ENCODE assay signal across 9 cellular contexts in genomic region chr10:100670828-100671479, GRCh38.
DNase-seq lines count a peak whose midpoint lies in the region; ATAC-seq, FAIRE-seq and TF ChIP-seq lines count a peak whose summit lies in the region.
"Had no signal": no experiment of that assay in that cellular context is flagged by ENCODE, and none has a peak within 500 bp of the region (broad histone marks: within the 10 kb centered on the region; RNA-seq: fewer than 3 reads in every experiment).

No MANE protein-coding gene starts in this region.

- no peaks in the 10 kb centered on the region for H3K9me3 Mint-ChIP-seq in MCF 10A (ENCODE audit: unreplicated experiment)
- no peaks in the 10 kb centered on the region for H3K9me3 Mint-ChIP-seq in stimulated activated naive CD8-positive, alpha-beta T cell treated with anti-CD3 and anti-CD28 coated beads, Interleukin-15, amount 100 ng/mL, for 72 hours

- CTCF ChIA-PET in MCF 10A (lab: Yijun Ruan, JAX), result interaction anchor here (0.6 to 1.8 kb wide), 12 partner anchors 12 to 439 kb away, joined by 3 to 6 read pairs (median 4); partner anchors contain the start of gene NDUFB8

- DNase-seq in MCF 10A (ENCODE audit: unreplicated experiment) (peak; percentile 16), breast epithelium (ENCODE audit: low spot score in 2 of 2) (no peak), brain microvascular endothelial cell (no peak), lung (ENCODE audit: low spot score) (no peak), NCI-H2171 (lab: John Stamatoyannopoulos, UW) (no peak), RCC 7860 (ENCODE audit: low spot score) (no peak)
- peak; percentile 64 to 71 for DNase-seq in stimulated activated naive CD8-positive, alpha-beta T cell treated with anti-CD3 and anti-CD28 coated beads, Interleukin-15, amount 100 ng/mL, for 72 hours

- H3K9me3 ChIP-seq in breast epithelium, result no peaks in the 10 kb centered on the region
- peaks cover 0 to 4% of the 10 kb centered on the region in 2 donors for H3K9me3 ChIP-seq in lung (ENCODE audit: control insufficient read depth in 2 of 2, insufficient read depth in 1 of 2, low read length in 1 of 2)

- H3K4me1 Mint-ChIP-seq in MCF 10A (ENCODE audit: insufficient read depth, unreplicated experiment), result no peaks in the 10 kb centered on the region
- H3K4me1 Mint-ChIP-seq in stimulated activated naive CD8-positive, alpha-beta T cell treated with anti-CD3 and anti-CD28 coated beads, Interleukin-15, amount 100 ng/mL, for 72 hours, result peaks cover 17% of the 10 kb centered on the region

- no peak overlapping the region for H3K4me3 Mint-ChIP-seq in MCF 10A (ENCODE audit: unreplicated experiment)
- peak overlapping the region in 1 of 2 donors; percentile 29 for H3K4me3 Mint-ChIP-seq in stimulated activated naive CD8-positive, alpha-beta T cell treated with anti-CD3 and anti-CD28 coated beads, Interleukin-15, amount 100 ng/mL, for 72 hours

- H3K4me3 ChIP-seq in breast epithelium, result no peak overlapping the region
- H3K4me3 ChIP-seq in brain microvascular endothelial cell (ENCODE audit: low read depth, low read length), result no peak overlapping the region
- H3K4me3 ChIP-seq in lung, result no peak overlapping the region

- H3K4me1 ChIP-seq in breast epithelium (no peaks in the 10 kb centered on the region), lung (ENCODE audit: control insufficient read depth in 2 of 2, insufficient read depth in 2 of 2, low read length in 2 of 2) (no peaks in the 10 kb centered on the region)

- BruUV-seq in MCF 10A (replicated peaks; lab: Mats Ljungman, UMichigan), result no TSS peak

- H3K27ac ChIP-seq in breast epithelium (no peak overlapping the region), VCaP (no peak overlapping the region), brain microvascular endothelial cell (no peak overlapping the region), lung (ENCODE audit: low read depth in 1 of 2, low read length in 1 of 2) (no peak overlapping the region)

- H3K27me3 Mint-ChIP-seq in MCF 10A (ENCODE audit: insufficient read depth, unreplicated experiment), result peaks cover 62% of the 10 kb centered on the region
- H3K27me3 Mint-ChIP-seq in stimulated activated naive CD8-positive, alpha-beta T cell treated with anti-CD3 and anti-CD28 coated beads, Interleukin-15, amount 100 ng/mL, for 72 hours, result peaks cover 70% of the 10 kb centered on the region

- TF ChIP-seq CTCF in MCF 10A (IDR thresholded peaks at IDR 0.05; ENCODE audit: unreplicated experiment), result peak; percentile 80
- TF ChIP-seq CTCF in breast epithelium (IDR thresholded peaks at IDR 0.05), result peak in 1 of 3 donors; percentile 34
- TF ChIP-seq CTCF in VCaP (conservative IDR thresholded peaks at IDR 0.05), result peak; percentile 95
- peak; percentile 46 for TF ChIP-seq CTCF in brain microvascular endothelial cell (IDR thresholded peaks at IDR 0.05; ENCODE audit: low read depth, low read length, missing control alignments)
- TF ChIP-seq CTCF in lung (IDR thresholded peaks at IDR 0.05; ENCODE audit: control extremely low read depth, extremely low read depth), result peak; percentile 11

- ATAC-seq in lung (ENCODE audit: insufficient read depth, low FRiP score), result no peak
- peak; percentile 90 for ATAC-seq in stimulated activated naive CD8-positive, alpha-beta T cell treated with anti-CD3 and anti-CD28 coated beads, Interleukin-15, amount 100 ng/mL, for 72 hours

- H3K27me3 ChIP-seq in breast epithelium, result peaks cover 4 to 82% of the 10 kb centered on the region in 2 donors
- peaks cover 40% of the 10 kb centered on the region for H3K27me3 ChIP-seq in brain microvascular endothelial cell (replicated peaks)
- peaks cover 11% of the 10 kb centered on the region for H3K27me3 ChIP-seq in lung (ENCODE audit: control insufficient read depth, insufficient read depth)

- POLR2A ChIA-PET in MCF 10A (lab: Yijun Ruan, JAX), result interaction anchor here (0.6 kb wide), 1 partner anchor 127 kb away, joined by 3 read pairs; no protein-coding TSS in a partner anchor

- no peaks in the 10 kb centered on the region for H3K36me3 ChIP-seq in breast epithelium
- no peaks in the 10 kb centered on the region for H3K36me3 ChIP-seq in brain microvascular endothelial cell (replicated peaks)
- no peaks in the 10 kb centered on the region for H3K36me3 ChIP-seq in lung (ENCODE audit: control insufficient read depth in 2 of 2, insufficient read depth in 2 of 2, low read length in 2 of 2)

- no peak overlapping the region for H3K27ac Mint-ChIP-seq in MCF 10A (ENCODE audit: low read depth, unreplicated experiment)
- H3K27ac Mint-ChIP-seq in stimulated activated naive CD8-positive, alpha-beta T cell treated with anti-CD3 and anti-CD28 coated beads, Interleukin-15, amount 100 ng/mL, for 72 hours, result no peak overlapping the region

- WGBS in lung, 2 donors, result 5% methylated on average over 52 to 54 of the region's 54 CpGs

- in situ Hi-C loops in brain microvascular endothelial cell (cut with HindIII; ENCODE audit: low pct_ligation_motif_present, low sequenced_read_pairs), result no loop called here

- TF ChIP-seq POLR2A in breast epithelium (IDR thresholded peaks at IDR 0.05), result no peak

- no peak for FAIRE-seq in RCC 7860 (lab: Jason Lieb, UNC)
- FAIRE-seq: endometrium had no signal

- intact Hi-C loops in MCF 10A (cut with micrococcal nuclease), result loop anchor here (1.0 to 10.0 kb wide), 2 partner anchors 74 to 207 kb away; partner anchors contain the start of gene PAX2
- intact Hi-C loops in breast epithelium (cut with DNase I; ENCODE audit: low total_unique reads), result no loop called here

- H3K36me3 Mint-ChIP-seq in MCF 10A (ENCODE audit: insufficient read depth, unreplicated experiment), result no peaks in the 10 kb centered on the region

Comparison
In these comparisons a context has a peak if more than half of its experiments do, and no peak if none do; other contexts are left out.
1. DNase-seq: peak in MCF 10A (single experiment) and stimulated activated naive CD8-positive, alpha-beta T cell treated with anti-CD3 and anti-CD28 coated beads, Interleukin-15, amount 100 ng/mL, for 72 hours (2 of 2); none in breast epithelium (0 of 2), brain microvascular endothelial cell (single experiment), lung (single experiment), NCI-H2171 (single experiment) and RCC 7860 (single experiment).